In genomic region chr21:32132409-32132808, GRCh38 we compare ENCODE assay signal across 20 cellular contexts.
DNase-seq lines count a peak whose midpoint lies in the region; ATAC-seq, FAIRE-seq and TF ChIP-seq lines count a peak whose summit lies in the region.
"Had no signal": no experiment of that assay in that cellular context is flagged by ENCODE, and none has a peak within 500 bp of the region (broad histone marks: within the 10 kb centered on the region; RNA-seq: fewer than 3 reads in every experiment).

No MANE protein-coding gene starts in this region.

- in situ Hi-C loops in HepG2 (cut with HindIII; ENCODE audit: extremely low pct_ligation_motif_present, low pct_unique_long_range_greater_than_20kb): no loop called here

- no peak overlapping the region for H2BK5ac ChIP-seq in mesenchymal stem cell (ENCODE audit: low read depth, low read length, poor library complexity, severe bottlenecking)

- H4K20me1 ChIP-seq in HepG2 (ENCODE audit: insufficient read depth, low read length): no peaks in the 10 kb centered on the region

- H3K9ac ChIP-seq in HepG2 (ENCODE audit: insufficient read depth, low read depth, low read length) (no peak overlapping the region), mesenchymal stem cell (ENCODE audit: low read length) (peak overlapping the region; percentile 39)
- H3K9ac ChIP-seq: GM23248 had no signal

- CTCF ChIA-PET in HepG2 (lab: Yijun Ruan, JAX; ENCODE audit: low intra/inter-chr PET ratio, low total read pairs): no interaction called here

- H2AK5ac ChIP-seq in mesenchymal stem cell (ENCODE audit: low read length, severe bottlenecking): no peak overlapping the region

- no peak overlapping the region for H2AFZ ChIP-seq in HepG2 (ENCODE audit: low read length)
- H2AFZ ChIP-seq in mesenchymal stem cell (ENCODE audit: low read depth, low read length): no peak overlapping the region
- H2AFZ ChIP-seq: GM23248 had no signal

- peak overlapping the region; percentile 53; the same call in 1 of the 2 replicates for H3K4me2 ChIP-seq in HepG2 (ENCODE audit: low read depth, low read length)
- no peak overlapping the region for H3K4me2 ChIP-seq in mesenchymal stem cell (ENCODE audit: low read length, poor library complexity, severe bottlenecking)

- DNase-seq in HepG2 (ENCODE audit: low spot score): no peak
- no peak for DNase-seq in right lobe of liver
- DNase-seq in mesenchymal stem cell: no peak
- DNase-seq in midbrain (lab: John Stamatoyannopoulos, UW): no peak
- DNase-seq: AML-193; CD4-positive, alpha-beta T cell; DMS79; GDM1; HCEC 1CT; HFFc6; KG1 had no signal

- H3K79me1 ChIP-seq in mesenchymal stem cell (replicated peaks; ENCODE audit: low read length, poor library complexity, severe bottlenecking): no peaks in the 10 kb centered on the region

- FAIRE-seq in HepG2 (lab: Jason Lieb, UNC): no peak
- FAIRE-seq: A204.1, GM12892, HTR-8/SVneo had no signal

- no peak overlapping the region for H3K4me3 ChIP-seq in HepG2 (replicated peaks in 1 of 3; ENCODE audit: insufficient read depth in 1 of 3, low read depth in 2 of 3, low read length in 3 of 3)
- H3K4me3 ChIP-seq in right lobe of liver: no peak overlapping the region
- peak overlapping the region in 1 of 2 experiments; percentile 52 for H3K4me3 ChIP-seq in mesenchymal stem cell (ENCODE audit: insufficient read depth in 1 of 2, low read depth in 1 of 2, low read length in 2 of 2)
- H3K4me3 ChIP-seq: GM23248 had no signal

- no peak overlapping the region for H4K91ac ChIP-seq in mesenchymal stem cell (ENCODE audit: low read length)

- H3K27me3 ChIP-seq in HepG2 (ENCODE audit: control insufficient read depth in 1 of 2, insufficient read depth in 2 of 2, low read length in 2 of 2) (no peaks in the 10 kb centered on the region; a peak in 1 of 5 replicates), right lobe of liver (no peaks in the 10 kb centered on the region), mesenchymal stem cell (ENCODE audit: control insufficient read depth in 1 of 2, insufficient read depth in 1 of 2, low read length in 2 of 2) (no peaks in the 10 kb centered on the region)

- BruUV-seq in HepG2 (replicated peaks; lab: Mats Ljungman, UMichigan): no TSS peak

- TF ChIP-seq EP300 in HepG2 (IDR thresholded peaks at IDR 0.05; ENCODE audit: low read depth in 2 of 2, low read length in 2 of 2) (no peak), HepG2 (CRISPR knock-in tag; IDR thresholded peaks at IDR 0.05; ENCODE audit: borderline replicate concordance) (no peak)

- no peak for TF ChIP-seq RAD21 in HepG2 (CRISPR knock-in tag; IDR thresholded peaks at IDR 0.05)

- H3K23ac ChIP-seq in mesenchymal stem cell (ENCODE audit: low read length in 2 of 2): no peak overlapping the region

- intact Hi-C loops in HepG2 (cut with micrococcal nuclease; ENCODE audit: unreplicated experiment): no loop called here
- intact Hi-C loops in right lobe of liver (cut with DNase I): no loop called here

- no peak overlapping the region for H2BK15ac ChIP-seq in mesenchymal stem cell (ENCODE audit: low read depth, poor library complexity, severe bottlenecking)

- no peak for TF ChIP-seq POLR2A in HepG2 (IDR thresholded peaks at IDR 0.05; ENCODE audit: insufficient read depth in 1 of 2, low read depth in 2 of 2, low read length in 2 of 2)
- TF ChIP-seq POLR2A in right lobe of liver (IDR thresholded peaks at IDR 0.05): no peak

- no peak for ATAC-seq in HepG2
- ATAC-seq in right lobe of liver: no peak
- ATAC-seq in GM21381 (IDR thresholded peaks at IDR 0.05; ENCODE audit: unreplicated experiment): no peak
- ATAC-seq in GM18502 (IDR thresholded peaks at IDR 0.05; ENCODE audit: poor library complexity, unreplicated experiment): no peak

- H3K14ac ChIP-seq in mesenchymal stem cell (ENCODE audit: low read length in 2 of 2): no peak overlapping the region

- no peak overlapping the region for H2BK12ac ChIP-seq in mesenchymal stem cell (ENCODE audit: low read length in 2 of 2)

- no peak overlapping the region for H3K27ac ChIP-seq in HepG2 (ENCODE audit: extremely low read length, insufficient read depth, low read length)
- H3K27ac ChIP-seq in right lobe of liver: no peak overlapping the region
- H3K27ac ChIP-seq in VCaP: peak overlapping the region; percentile 92
- no peak overlapping the region for H3K27ac ChIP-seq in mesenchymal stem cell (ENCODE audit: low read length, poor library complexity, severe bottlenecking)
- H3K27ac ChIP-seq: C4-2B, GM23248, HL-60 had no signal

- POLR2A ChIA-PET in HepG2 (lab: Yijun Ruan, JAX): no interaction called here

- peaks cover 27% of the 10 kb centered on the region for H3K4me1 ChIP-seq in HepG2 (ENCODE audit: insufficient read depth, low read length)
- H3K4me1 ChIP-seq in right lobe of liver: no peaks in the 10 kb centered on the region
- H3K4me1 ChIP-seq in mesenchymal stem cell (ENCODE audit: control insufficient read depth, insufficient read depth, low read depth, low read length): no peaks in the 10 kb centered on the region

- no peak overlapping the region for H2BK120ac ChIP-seq in mesenchymal stem cell (ENCODE audit: low read depth, low read length)

- H3K9me3 ChIP-seq in HepG2 (ENCODE audit: low read length) (peaks cover 5% of the 10 kb centered on the region; the same call in 1 of the 2 replicates), right lobe of liver (no peaks in the 10 kb centered on the region), mesenchymal stem cell (ENCODE audit: control insufficient read depth, low read length) (peaks cover 14% of the 10 kb centered on the region)

- H4K8ac ChIP-seq in mesenchymal stem cell (ENCODE audit: low read length): no peak overlapping the region

- no peak for TF ChIP-seq CTCF in HepG2 (CRISPR knock-in tag; IDR thresholded peaks at IDR 0.05)
- TF ChIP-seq CTCF in right lobe of liver (IDR thresholded peaks at IDR 0.05): no peak
- TF ChIP-seq CTCF in VCaP (conservative IDR thresholded peaks at IDR 0.05): no peak

- WGBS in HepG2 (ENCODE audit: low lambda C conversion rate): 33% methylated on average over 3 of the region's 3 CpGs
- WGBS in right lobe of liver (ENCODE audit: insufficient coverage, low coverage, low lambda C conversion rate, missing lambda C conversion rate): 70% methylated on average over 3 of the region's 3 CpGs
- no CpG with 5 or more reads among the region's 3 CpGs for WGBS in mesenchymal stem cell

- no peak overlapping the region for H3K18ac ChIP-seq in mesenchymal stem cell (ENCODE audit: low read depth in 1 of 2, low read length in 2 of 2)

- no peaks in the 10 kb centered on the region for H3K36me3 ChIP-seq in HepG2 (replicated peaks in 1 of 2; ENCODE audit: control insufficient read depth in 1 of 2, insufficient read depth in 2 of 2, low read length in 2 of 2)
- no peaks in the 10 kb centered on the region for H3K36me3 ChIP-seq in right lobe of liver
- H3K36me3 ChIP-seq in mesenchymal stem cell (ENCODE audit: control insufficient read depth in 1 of 2, insufficient read depth in 2 of 2, low read depth in 1 of 2, low read length in 2 of 2): no peaks in the 10 kb centered on the region

- H3K4ac ChIP-seq in mesenchymal stem cell (ENCODE audit: low read depth in 1 of 2, low read length in 2 of 2): no peak overlapping the region

- H3K79me2 ChIP-seq in HepG2 (ENCODE audit: insufficient read depth, low read length): no peaks in the 10 kb centered on the region

TF ChIP-seq in HepG2, 621 proteins besides CTCF, POLR2A, EP300 and RAD21:
- no peak for TF ChIP-seq ISL2 (CRISPR knock-in tag; IDR thresholded peaks at IDR 0.05)
- TF ChIP-seq NCOA1 (CRISPR knock-in tag; IDR thresholded peaks at IDR 0.05): no peak
- TF ChIP-seq, protein P1, sequence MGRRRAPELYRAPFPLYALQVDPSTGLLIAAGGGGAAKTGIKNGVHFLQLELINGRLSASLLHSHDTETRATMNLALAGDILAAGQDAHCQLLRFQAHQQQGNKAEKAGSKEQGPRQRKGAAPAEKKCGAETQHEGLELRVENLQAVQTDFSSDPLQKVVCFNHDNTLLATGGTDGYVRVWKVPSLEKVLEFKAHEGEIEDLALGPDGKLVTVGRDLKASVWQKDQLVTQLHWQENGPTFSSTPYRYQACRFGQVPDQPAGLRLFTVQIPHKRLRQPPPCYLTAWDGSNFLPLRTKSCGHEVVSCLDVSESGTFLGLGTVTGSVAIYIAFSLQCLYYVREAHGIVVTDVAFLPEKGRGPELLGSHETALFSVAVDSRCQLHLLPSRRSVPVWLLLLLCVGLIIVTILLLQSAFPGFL (CRISPR knock-in tag; IDR thresholded peaks at IDR 0.05): no peak
- no peak for TF ChIP-seq ZKSCAN8 (CRISPR knock-in tag; IDR thresholded peaks at IDR 0.05; ENCODE audit: borderline replicate concordance)
- no peak for TF ChIP-seq NKX3-1 (CRISPR knock-in tag; IDR thresholded peaks at IDR 0.05)
- no peak for TF ChIP-seq NFIB (CRISPR knock-in tag; IDR thresholded peaks at IDR 0.05; ENCODE audit: borderline replicate concordance)
- TF ChIP-seq ARNTL (CRISPR knock-in tag; IDR thresholded peaks at IDR 0.05): no peak
- TF ChIP-seq, protein P2, sequence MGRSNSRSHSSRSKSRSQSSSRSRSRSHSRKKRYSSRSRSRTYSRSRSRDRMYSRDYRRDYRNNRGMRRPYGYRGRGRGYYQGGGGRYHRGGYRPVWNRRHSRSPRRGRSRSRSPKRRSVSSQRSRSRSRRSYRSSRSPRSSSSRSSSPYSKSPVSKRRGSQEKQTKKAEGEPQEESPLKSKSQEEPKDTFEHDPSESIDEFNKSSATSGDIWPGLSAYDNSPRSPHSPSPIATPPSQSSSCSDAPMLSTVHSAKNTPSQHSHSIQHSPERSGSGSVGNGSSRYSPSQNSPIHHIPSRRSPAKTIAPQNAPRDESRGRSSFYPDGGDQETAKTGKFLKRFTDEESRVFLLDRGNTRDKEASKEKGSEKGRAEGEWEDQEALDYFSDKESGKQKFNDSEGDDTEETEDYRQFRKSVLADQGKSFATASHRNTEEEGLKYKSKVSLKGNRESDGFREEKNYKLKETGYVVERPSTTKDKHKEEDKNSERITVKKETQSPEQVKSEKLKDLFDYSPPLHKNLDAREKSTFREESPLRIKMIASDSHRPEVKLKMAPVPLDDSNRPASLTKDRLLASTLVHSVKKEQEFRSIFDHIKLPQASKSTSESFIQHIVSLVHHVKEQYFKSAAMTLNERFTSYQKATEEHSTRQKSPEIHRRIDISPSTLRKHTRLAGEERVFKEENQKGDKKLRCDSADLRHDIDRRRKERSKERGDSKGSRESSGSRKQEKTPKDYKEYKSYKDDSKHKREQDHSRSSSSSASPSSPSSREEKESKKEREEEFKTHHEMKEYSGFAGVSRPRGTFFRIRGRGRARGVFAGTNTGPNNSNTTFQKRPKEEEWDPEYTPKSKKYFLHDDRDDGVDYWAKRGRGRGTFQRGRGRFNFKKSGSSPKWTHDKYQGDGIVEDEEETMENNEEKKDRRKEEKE (IDR thresholded peaks at IDR 0.05): no peak
- TF ChIP-seq, protein P3, sequence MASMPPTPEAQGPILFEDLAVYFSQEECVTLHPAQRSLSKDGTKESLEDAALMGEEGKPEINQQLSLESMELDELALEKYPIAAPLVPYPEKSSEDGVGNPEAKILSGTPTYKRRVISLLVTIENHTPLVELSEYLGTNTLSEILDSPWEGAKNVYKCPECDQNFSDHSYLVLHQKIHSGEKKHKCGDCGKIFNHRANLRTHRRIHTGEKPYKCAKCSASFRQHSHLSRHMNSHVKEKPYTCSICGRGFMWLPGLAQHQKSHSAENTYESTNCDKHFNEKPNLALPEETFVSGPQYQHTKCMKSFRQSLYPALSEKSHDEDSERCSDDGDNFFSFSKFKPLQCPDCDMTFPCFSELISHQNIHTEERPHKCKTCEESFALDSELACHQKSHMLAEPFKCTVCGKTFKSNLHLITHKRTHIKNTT (CRISPR knock-in tag; IDR thresholded peaks at IDR 0.05): no peak
